In the genomic region with DNA sequence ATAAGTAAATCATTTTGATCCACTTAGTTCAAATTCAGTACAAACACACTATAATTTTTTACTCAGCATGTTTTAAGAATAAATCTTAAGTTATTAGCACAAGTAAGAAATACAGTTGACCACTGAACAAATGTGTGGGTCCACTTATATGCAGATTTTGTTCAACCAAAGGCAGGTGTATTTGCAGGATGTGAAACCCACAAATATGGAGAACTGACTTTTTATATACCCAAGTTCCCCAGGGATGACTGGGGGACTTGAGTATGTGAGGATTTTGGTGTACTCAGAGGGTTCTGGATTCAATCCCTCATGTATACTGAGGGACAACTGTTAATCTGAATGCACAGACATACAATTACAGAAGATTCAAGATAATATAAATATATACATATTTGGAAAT, we compare ENCODE assay signal across 34 cellular contexts. TPM values are rescaled to one million over a fixed set of nuclear protein-coding genes. Genes with fewer than 3 reads are reported as not detected.
A peak's percentile ranks its signal among the peaks of the same experiment; 100 is the strongest.
DNase-seq lines count a peak whose midpoint lies in the region; ATAC-seq, FAIRE-seq and TF ChIP-seq lines count a peak whose summit lies in the region.
"Had no signal": no experiment of that assay in that cellular context is flagged by ENCODE, and none has a peak within 500 bp of the region (broad histone marks: within the 10 kb centered on the region; RNA-seq: fewer than 3 reads in every experiment).

No MANE protein-coding gene starts in this region.

- no peak overlapping the region for H2AFZ ChIP-seq in GM23248

- H3K27me3 Mint-ChIP-seq in T-helper 17 cell: no peaks in the 10 kb centered on the region
- H3K27me3 Mint-ChIP-seq: activated CD4-positive, alpha-beta memory T cell treated with anti-CD3 and anti-CD28 coated beads, Interleukin-2, amount 10 ng/mL, durations not matched to agents 7 days and 5 days had no signal

- H3K27ac Mint-ChIP-seq in T-helper 17 cell: no peak overlapping the region
- H3K27ac Mint-ChIP-seq: activated CD4-positive, alpha-beta memory T cell treated with anti-CD3 and anti-CD28 coated beads, Interleukin-2, amount 10 ng/mL, durations not matched to agents 7 days and 5 days; activated T-helper 1 cell treated with anti-CD3 and anti-CD28 coated beads, Interleukin-12 subunit alpha, Interleukin-12 subunit beta, Interleukin-2, Interleukin-4 antibody, amounts not matched to agents 30 ng/mL and 10 ng/mL and 1 ng/mL, durations not matched to agents 14 hours and 24 hours and 36 hours; nephron had no signal

- no peaks in the 10 kb centered on the region for H3K27me3 ChIP-seq in GM23248 (replicated peaks; ENCODE audit: insufficient read depth)
- H3K27me3 ChIP-seq: Peyer's patch, upper lobe of right lung had no signal

- no peak overlapping the region for H3K4me3 ChIP-seq in GM23248
- H3K4me3 ChIP-seq: coronary artery, mucosa of descending colon, Peyer's patch, upper lobe of right lung had no signal

- FAIRE-seq in GM12891 (lab: Jason Lieb, UNC): no peak

- H3K9me2 ChIP-seq in GM23248 (ENCODE audit: insufficient read depth): no peaks in the 10 kb centered on the region

- H3K4me1 ChIP-seq in GM23248 (ENCODE audit: insufficient read depth): no peaks in the 10 kb centered on the region
- H3K4me1 ChIP-seq: Peyer's patch, upper lobe of right lung had no signal

- peaks cover 5% of the 10 kb centered on the region for H3K4me1 Mint-ChIP-seq in T-helper 17 cell
- H3K4me1 Mint-ChIP-seq: nephron had no signal

- 0 out of 2 replicates have a peak, but pooled peaks cover 1% of the 10 kb centered on the region for H3K36me3 ChIP-seq in GM23248 (ENCODE audit: low read depth)

- H3K79me2 ChIP-seq in GM23248 (ENCODE audit: insufficient read depth): no peaks in the 10 kb centered on the region

- H3K27ac ChIP-seq in GM23248: no peak overlapping the region
- H3K27ac ChIP-seq: 22Rv1, C4-2B, coronary artery, Peyer's patch, upper lobe of right lung had no signal

- H3K9me3 ChIP-seq in T-helper 17 cell (ENCODE audit: control insufficient read depth, low read length, poor library complexity, severe bottlenecking): no peaks in the 10 kb centered on the region
- H3K9me3 ChIP-seq in GM23248 (ENCODE audit: low read depth): no peaks in the 10 kb centered on the region
- H3K9me3 ChIP-seq: mucosa of descending colon, Peyer's patch, upper lobe of right lung had no signal

- no peak overlapping the region for H3K4me2 ChIP-seq in GM23248 (ENCODE audit: unreplicated experiment)

- H3K4me3 Mint-ChIP-seq in T-helper 17 cell: no peak overlapping the region
- H3K4me3 Mint-ChIP-seq: activated CD4-positive, alpha-beta memory T cell treated with anti-CD3 and anti-CD28 coated beads, Interleukin-2, amount 10 ng/mL, durations not matched to agents 7 days and 5 days; activated T-helper 1 cell treated with anti-CD3 and anti-CD28 coated beads, Interleukin-12 subunit alpha, Interleukin-12 subunit beta, Interleukin-2, Interleukin-4 antibody, amounts not matched to agents 30 ng/mL and 10 ng/mL and 1 ng/mL, durations not matched to agents 14 hours and 24 hours and 36 hours; nephron had no signal

- ATAC-seq in GM19467 (IDR thresholded peaks at IDR 0.05; ENCODE audit: unreplicated experiment) (peak; percentile 49), HG02759 (IDR thresholded peaks at IDR 0.05; ENCODE audit: unreplicated experiment) (peak; percentile 54), HG03432 (IDR thresholded peaks at IDR 0.05; ENCODE audit: unreplicated experiment) (peak; percentile 36), T-helper 17 cell (no peak)
- ATAC-seq: mucosa of descending colon, upper lobe of right lung had no signal

- peaks cover 11% of the 10 kb centered on the region for H3K36me3 Mint-ChIP-seq in T-helper 17 cell (ENCODE audit: low read depth)

- H3F3A ChIP-seq in GM23248 (ENCODE audit: insufficient read depth): no peaks in the 10 kb centered on the region

- DNase-seq in GM12891 (ENCODE audit: insufficient read length, low spot score) (no peak), ureter (ENCODE audit: low spot score) (no peak), T-helper 17 cell (no peak), GM23248 (no peak), SW 1271 (lab: John Stamatoyannopoulos, UW) (no peak)
- DNase-seq: activated CD4-positive, alpha-beta memory T cell treated with anti-CD3 and anti-CD28 coated beads, Interleukin-2, amount 10 ng/mL, durations not matched to agents 7 days and 5 days; activated CD8-positive, alpha-beta memory T cell treated with anti-CD3 and anti-CD28 coated beads, Interleukin-2, amount 50 U/mL, for 48 hours; activated naive CD4-positive, alpha-beta T cell treated with Interleukin-2 at 50 U/mL for 16 hours; caudate nucleus; DMS79 treated with DMSO at 0.1 percent for 48 hours; erythroblast; GDM1; glutamatergic neuron; mammary epithelial cell; mucosa of descending colon; NCI-H1436 treated with DMSO at 0.1 percent for 48 hours; NCI-H2107; NCI-H446; NCI-H748 treated with DMSO at 0.1 percent for 48 hours; Peyer's patch; SHP77 treated with DMSO at 0.1 percent for 48 hours; stimulated activated naive CD4-positive, alpha-beta T cell; upper lobe of right lung had no signal

- H4K20me1 ChIP-seq in GM23248 (ENCODE audit: insufficient read depth): no peaks in the 10 kb centered on the region

- in situ Hi-C loops in GM23248 (cut with MboI): no loop called here

- H3K9ac ChIP-seq in GM23248: no peak overlapping the region

- no peak for TF ChIP-seq POLR2A in GM12891 (IDR thresholded peaks at IDR 0.05; ENCODE audit: low read depth, low read length)

TF ChIP-seq in GM12891, 5 proteins besides CTCF, POLR2A, EP300 and RAD21:
- TF ChIP-seq SPI1 (IDR thresholded peaks at IDR 0.05; ENCODE audit: low read depth, low read length) (peak; percentile 38), POU2F2 (IDR thresholded peaks at IDR 0.05; ENCODE audit: low read depth, low read length) (no peak)

RNA-seq across cellular contexts. Expression of a gene that starts 25.7 kb away (rescaled TPM):
- polyA plus RNA-seq in GM12891 (2012; ENCODE audit: low read depth, missing spikeins): 1.1 TPM
- total RNA-seq in ureter (not detected), T-helper 17 cell (not detected)
- not detected in 2 replicates for total RNA-seq in GM23248 (2014; rRNA removed; shearing (Covaris generic))
- not detected in 2 replicates for polyA plus RNA-seq in GM23248 (2016; fragmentation: Nextera tagmentation; extraction: Ambion mirVana)
- total RNA-seq: activated T-helper 1 cell treated with anti-CD3 and anti-CD28 coated beads, Interleukin-12 subunit alpha, Interleukin-12 subunit beta, Interleukin-2, Interleukin-4 antibody, amounts not matched to agents 30 ng/mL and 10 ng/mL and 1 ng/mL, durations not matched to agents 14 hours and 24 hours and 36 hours; LHCN-M2; mammary epithelial cell; osteoblast; skeletal muscle tissue; upper lobe of right lung had no signal
- polyA plus RNA-seq: mammary epithelial cell had no signal

RNA-seq across cellular contexts. Expression of a gene that starts 33.5 kb away (rescaled TPM):
- polyA plus RNA-seq in GM12891 (2012; ENCODE audit: low read depth, missing spikeins): 85.5 TPM
- 71.3 TPM for total RNA-seq in ureter
- total RNA-seq in T-helper 17 cell: 10 to 100 TPM in 1 of 2 donors, 1 to 10 TPM in 1; 8.5 to 19.9 TPM
- 23.5 and 28.3 TPM in 2 replicates for total RNA-seq in GM23248 (2014; rRNA removed; shearing (Covaris generic))
- 26.1 and 26.9 TPM in 2 replicates for polyA plus RNA-seq in GM23248 (2016; fragmentation: Nextera tagmentation; extraction: Ambion mirVana)

RNA-seq across cellular contexts. Expression of a gene that starts 33.6 kb away (rescaled TPM):
- polyA plus RNA-seq in GM12891 (2012; ENCODE audit: low read depth, missing spikeins): 47.7 TPM
- total RNA-seq in ureter: 17.2 TPM
- total RNA-seq in T-helper 17 cell: 10 to 100 TPM; 13.4 to 17.0 TPM
- total RNA-seq in GM23248 (2014; rRNA removed; shearing (Covaris generic)): 13.9 and 16.0 TPM in 2 replicates
- 15.4 and 16.0 TPM in 2 replicates for polyA plus RNA-seq in GM23248 (2016; fragmentation: Nextera tagmentation; extraction: Ambion mirVana)
